7 cellular contexts compared by ENCODE assay signal in the genomic region with DNA sequence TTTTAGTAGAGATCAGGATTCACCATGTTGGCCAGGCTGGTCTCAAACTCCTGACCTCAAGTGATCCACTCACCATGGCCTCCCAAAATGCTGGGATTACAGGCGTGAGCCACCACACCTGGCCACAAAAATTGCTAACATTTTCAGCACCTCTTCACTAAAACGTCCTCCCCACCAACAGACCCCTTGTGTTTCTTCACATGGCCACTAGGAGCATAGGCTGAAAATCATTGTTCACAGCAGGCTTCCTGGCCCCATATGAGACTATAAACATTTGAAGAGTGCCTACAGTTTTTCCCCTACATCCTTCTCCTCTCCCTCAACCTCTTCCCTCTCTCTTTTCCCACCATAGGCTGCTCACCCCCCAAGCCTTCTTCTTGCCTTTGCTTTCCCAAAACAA. TPM values are rescaled to one million over a fixed set of nuclear protein-coding genes. Genes with fewer than 3 reads are reported as not detected.
A peak's percentile ranks its signal among the peaks of the same experiment; 100 is the strongest.
DNase-seq lines count a peak whose midpoint lies in the region; ATAC-seq and TF ChIP-seq lines count a peak whose summit lies in the region.

No MANE protein-coding gene starts in this region.

- H4K91ac ChIP-seq in mesenchymal stem cell (ENCODE audit: low read length) = no peak overlapping the region

- H2BK15ac ChIP-seq in mesenchymal stem cell (ENCODE audit: low read depth, poor library complexity, severe bottlenecking) = no peak overlapping the region

- no peak overlapping the region for H3K9ac ChIP-seq in mesenchymal stem cell (ENCODE audit: low read length)

- H3K4me1 ChIP-seq in mesenchymal stem cell (ENCODE audit: control insufficient read depth, insufficient read depth, low read depth, low read length) = no peaks in the 10 kb centered on the region
- peaks cover 0 to 15% (median 0%) of the 10 kb centered on the region in 9 donors for H3K4me1 ChIP-seq in heart right ventricle

- POLR2A ChIA-PET in activated CD8-positive, alpha-beta T cell treated with anti-CD3 and anti-CD28 coated beads, Interleukin-2, amount 10 ng/mL, durations not matched to agents 7 days and 5 days (lab: Charles Lee) = no interaction called here

- H3K27ac Mint-ChIP-seq in activated CD8-positive, alpha-beta T cell treated with anti-CD3 and anti-CD28 coated beads, Interleukin-2, amount 10 ng/mL, durations not matched to agents 7 days and 5 days = no peak overlapping the region

- no peak overlapping the region for H2AK5ac ChIP-seq in mesenchymal stem cell (ENCODE audit: low read length, severe bottlenecking)

- peak; percentile 74 for ATAC-seq in activated CD8-positive, alpha-beta T cell treated with anti-CD3 and anti-CD28 coated beads, Interleukin-2, amount 10 ng/mL, durations not matched to agents 7 days and 5 days
- no peak for ATAC-seq in GM21576 (IDR thresholded peaks at IDR 0.05; ENCODE audit: unreplicated experiment)
- ATAC-seq in heart right ventricle = no peak
- ATAC-seq in HG03196 (IDR thresholded peaks at IDR 0.05; ENCODE audit: unreplicated experiment) = no peak

- TF ChIP-seq CTCF in HL-60 (IDR thresholded peaks at IDR 0.05; ENCODE audit: insufficient read depth, low read length) (peak; percentile 10), heart right ventricle (IDR thresholded peaks at IDR 0.05) (peak in 3 of 9 donors; percentile 4 to 47 (median 17))

- H2BK5ac ChIP-seq in mesenchymal stem cell (ENCODE audit: low read depth, low read length, poor library complexity, severe bottlenecking) = no peak overlapping the region

- no peak overlapping the region for H2BK120ac ChIP-seq in mesenchymal stem cell (ENCODE audit: low read depth, low read length)

- H3K36me3 ChIP-seq in mesenchymal stem cell (ENCODE audit: control insufficient read depth in 1 of 2, insufficient read depth in 2 of 2, low read depth in 1 of 2, low read length in 2 of 2) (no peaks in the 10 kb centered on the region), heart right ventricle (no peaks in the 10 kb centered on the region)

- H2AFZ ChIP-seq in mesenchymal stem cell (ENCODE audit: low read depth, low read length) = no peak overlapping the region

- no peak overlapping the region for H3K14ac ChIP-seq in mesenchymal stem cell (ENCODE audit: low read length in 2 of 2)

- H3K9me3 ChIP-seq in mesenchymal stem cell (ENCODE audit: control insufficient read depth, low read length) = no peaks in the 10 kb centered on the region
- no peaks in the 10 kb centered on the region for H3K9me3 ChIP-seq in heart right ventricle

- H3K36me3 Mint-ChIP-seq in activated CD8-positive, alpha-beta T cell treated with anti-CD3 and anti-CD28 coated beads, Interleukin-2, amount 10 ng/mL, durations not matched to agents 7 days and 5 days (ENCODE audit: low read depth) = no peaks in the 10 kb centered on the region

- H3K27me3 ChIP-seq in HL-60 (ENCODE audit: insufficient read depth, poor library complexity, severe bottlenecking) = no peaks in the 10 kb centered on the region
- H3K27me3 ChIP-seq in mesenchymal stem cell (ENCODE audit: control insufficient read depth in 1 of 2, insufficient read depth in 1 of 2, low read length in 2 of 2) = no peaks in the 10 kb centered on the region
- no peaks in the 10 kb centered on the region for H3K27me3 ChIP-seq in heart right ventricle

- H3K27me3 Mint-ChIP-seq in activated CD8-positive, alpha-beta T cell treated with anti-CD3 and anti-CD28 coated beads, Interleukin-2, amount 10 ng/mL, durations not matched to agents 7 days and 5 days (ENCODE audit: low read depth) = no peaks in the 10 kb centered on the region

- H3K4me3 Mint-ChIP-seq in activated CD8-positive, alpha-beta T cell treated with anti-CD3 and anti-CD28 coated beads, Interleukin-2, amount 10 ng/mL, durations not matched to agents 7 days and 5 days = no peak overlapping the region

- no peak overlapping the region for H3K18ac ChIP-seq in mesenchymal stem cell (ENCODE audit: low read depth in 1 of 2, low read length in 2 of 2)

- H3K27ac ChIP-seq in HL-60 (replicated peaks) (no peak overlapping the region), mesenchymal stem cell (ENCODE audit: low read length, poor library complexity, severe bottlenecking) (no peak overlapping the region), heart right ventricle (no peak overlapping the region)

- intact Hi-C loops in heart right ventricle (cut with DNase I) = no loop called here

- H3K9me3 Mint-ChIP-seq in activated CD8-positive, alpha-beta T cell treated with anti-CD3 and anti-CD28 coated beads, Interleukin-2, amount 10 ng/mL, durations not matched to agents 7 days and 5 days (ENCODE audit: insufficient read depth) = no peaks in the 10 kb centered on the region

- H4K8ac ChIP-seq in mesenchymal stem cell (ENCODE audit: low read length) = no peak overlapping the region

- H3K79me1 ChIP-seq in mesenchymal stem cell (replicated peaks; ENCODE audit: low read length, poor library complexity, severe bottlenecking) = no peaks in the 10 kb centered on the region

- no peak overlapping the region for H3K4me3 ChIP-seq in HL-60 (replicated peaks; ENCODE audit: insufficient read depth, low read length)
- H3K4me3 ChIP-seq in mesenchymal stem cell (ENCODE audit: insufficient read depth in 1 of 2, low read depth in 1 of 2, low read length in 2 of 2) = no peak overlapping the region
- no peak overlapping the region for H3K4me3 ChIP-seq in heart right ventricle

- H3K4ac ChIP-seq in mesenchymal stem cell (ENCODE audit: low read depth in 1 of 2, low read length in 2 of 2) = no peak overlapping the region

- DNase-seq in Daoy (ENCODE audit: low read depth) = peak; percentile 17
- peak in 1 of 2 experiments; percentile 24 for DNase-seq in HL-60 (ENCODE audit: low read depth in 1 of 2, low spot score in 1 of 2)
- peak; percentile 33 for DNase-seq in activated CD8-positive, alpha-beta T cell treated with anti-CD3 and anti-CD28 coated beads, Interleukin-2, amount 10 ng/mL, durations not matched to agents 7 days and 5 days
- peak; percentile 28 for DNase-seq in mesenchymal stem cell
- DNase-seq in heart right ventricle = no peak

- no peak overlapping the region for H3K23ac ChIP-seq in mesenchymal stem cell (ENCODE audit: low read length in 2 of 2)

- CTCF ChIA-PET in activated CD8-positive, alpha-beta T cell treated with anti-CD3 and anti-CD28 coated beads, Interleukin-2, amount 10 ng/mL, durations not matched to agents 7 days and 5 days (lab: Charles Lee) = interaction anchor here (0.8 to 2.8 kb wide), 3 partner anchors 14 to 19 kb away, joined by 3 to 11 read pairs (median 3); no protein-coding TSS in a partner anchor

- no peak overlapping the region for H3K4me2 ChIP-seq in mesenchymal stem cell (ENCODE audit: low read length, poor library complexity, severe bottlenecking)

- H2BK12ac ChIP-seq in mesenchymal stem cell (ENCODE audit: low read length in 2 of 2) = no peak overlapping the region

- H3K4me1 Mint-ChIP-seq in activated CD8-positive, alpha-beta T cell treated with anti-CD3 and anti-CD28 coated beads, Interleukin-2, amount 10 ng/mL, durations not matched to agents 7 days and 5 days (ENCODE audit: low read depth) = no peaks in the 10 kb centered on the region

- WGBS in mesenchymal stem cell = 34% methylated on average over 2 of the region's 2 CpGs
- 47% methylated on average over 2 of the region's 2 CpGs for WGBS in heart right ventricle, 2 donors

RNA-seq across cellular contexts. Expression of a gene that starts 28.0 kb away (rescaled TPM):
- 440 and 465 TPM in 2 replicates for total RNA-seq in Daoy (2014; rRNA removed; shearing (Covaris generic))
- total RNA-seq in activated CD8-positive, alpha-beta T cell treated with anti-CD3 and anti-CD28 coated beads, Interleukin-2, amount 10 ng/mL, durations not matched to agents 7 days and 5 days = 100 to 1,000 TPM; 348 to 360 TPM
- polyA plus RNA-seq in mesenchymal stem cell (2013, experiment 1 of 2) = 138 TPM
- 125 TPM for polyA plus RNA-seq in mesenchymal stem cell (2013, experiment 2 of 2)
- 100 to 1,000 TPM in 3 of 10 donors, 10 to 100 TPM in 7; 80.0 to 112 (median 95.2) TPM for total RNA-seq in heart right ventricle
- 100 to 1,000 TPM in 1 of 2 donors, 10 to 100 TPM in 1; 82.2 to 224 TPM for polyA plus RNA-seq in heart right ventricle

RNA-seq across cellular contexts. Expression of a gene that starts 47.5 kb away (rescaled TPM):
- 20.4 and 24.5 TPM in 2 replicates for total RNA-seq in Daoy (2014; rRNA removed; shearing (Covaris generic))
- total RNA-seq in activated CD8-positive, alpha-beta T cell treated with anti-CD3 and anti-CD28 coated beads, Interleukin-2, amount 10 ng/mL, durations not matched to agents 7 days and 5 days = 10 to 100 TPM; 29.5 to 29.6 TPM
- polyA plus RNA-seq in mesenchymal stem cell (2013, experiment 1 of 2) = 23.3 TPM
- 21.7 TPM for polyA plus RNA-seq in mesenchymal stem cell (2013, experiment 2 of 2)
- 10 to 100 TPM; 26.1 to 37.7 (median 35.0) TPM for total RNA-seq in heart right ventricle
- polyA plus RNA-seq in heart right ventricle = 10 to 100 TPM in 1 of 2 donors, 1 to 10 TPM in 1; 6.7 to 12.4 TPM

Comparison
In these comparisons a context has a peak if more than half of its experiments do, and no peak if none do; other contexts are left out.
1. DNase-seq: peak in Daoy (single experiment), activated CD8-positive, alpha-beta T cell treated with anti-CD3 and anti-CD28 coated beads, Interleukin-2, amount 10 ng/mL, durations not matched to agents 7 days and 5 days (single experiment) and mesenchymal stem cell (single experiment); none in heart right ventricle (0 of 2).